ENCODE assay signal across 23 cellular contexts in genomic region chr16:46638947-46639925, GRCh38. TPM values are rescaled to one million over a fixed set of nuclear protein-coding genes. Genes with fewer than 3 reads are reported as not detected.
DNase-seq lines count a peak whose midpoint lies in the region; ATAC-seq and TF ChIP-seq lines count a peak whose summit lies in the region.
"Had no signal": no experiment of that assay in that cellular context is flagged by ENCODE, and none has a peak within 500 bp of the region (broad histone marks: within the 10 kb centered on the region; RNA-seq: fewer than 3 reads in every experiment).

No MANE protein-coding gene starts in this region.

- intact Hi-C loops in mammary epithelial cell (cut with micrococcal nuclease): no loop called here
- intact Hi-C loops in breast epithelium (cut with DNase I; ENCODE audit: low total_unique reads): no loop called here

- H2AFZ ChIP-seq in mammary epithelial cell (ENCODE audit: low read depth, low read length): peak overlapping the region; percentile 6

- H3K79me2 ChIP-seq in mammary epithelial cell (ENCODE audit: insufficient read depth, low read length): no peaks in the 10 kb centered on the region

- ATAC-seq in SK-N-SH treated with all-trans-retinoic acid at 6 μM for 48 hours (peak; percentile 65), GM19324 (IDR thresholded peaks at IDR 0.05; ENCODE audit: low FRiP score, unreplicated experiment) (no peak), left lobe of liver (no peak), HG02759 (IDR thresholded peaks at IDR 0.05; ENCODE audit: unreplicated experiment) (no peak)
- ATAC-seq: effector memory CD8-positive, alpha-beta T cell; gastroesophageal sphincter; lower lobe of right lung had no signal

- H3K36me3 ChIP-seq in mammary epithelial cell (ENCODE audit: insufficient read depth, low read length) (no peaks in the 10 kb centered on the region), breast epithelium (no peaks in the 10 kb centered on the region)
- H3K36me3 ChIP-seq: gastroesophageal sphincter, HAP-1, lower lobe of right lung, prostate gland, upper lobe of left lung had no signal

- H3K27ac ChIP-seq in mammary epithelial cell (ENCODE audit: insufficient read depth, low read depth, low read length) (no peak overlapping the region), breast epithelium (no peak overlapping the region)
- H3K27ac ChIP-seq: 22Rv1, gastroesophageal sphincter, lower lobe of right lung, prostate gland, upper lobe of left lung had no signal

- H4K20me1 ChIP-seq in mammary epithelial cell (ENCODE audit: insufficient read depth, low read length): no peaks in the 10 kb centered on the region

- in situ Hi-C loops in mammary epithelial cell (cut with MboI; ENCODE audit: low sequenced_read_pairs in 2 of 2): no loop called here

- dilution Hi-C loops in mammary epithelial cell (cut with HindIII; ENCODE audit: low sequenced_read_pairs): no loop called here

- 6% methylated on average over 7 of the region's 9 CpGs for WGBS in mammary epithelial cell (ENCODE audit: low coverage, missing lambda C conversion rate)

- no TSS peak for BruUV-seq in mammary epithelial cell (replicated peaks; lab: Mats Ljungman, UMichigan)

- H3K4me2 ChIP-seq in mammary epithelial cell (ENCODE audit: insufficient read depth, low read depth, low read length): no peak overlapping the region

- H3K4me1 ChIP-seq in mammary epithelial cell (ENCODE audit: insufficient read depth, low read length): no peaks in the 10 kb centered on the region
- no peaks in the 10 kb centered on the region for H3K4me1 ChIP-seq in breast epithelium
- H3K4me1 ChIP-seq: gastroesophageal sphincter, HAP-1, lower lobe of right lung, prostate gland, upper lobe of left lung had no signal

- no peak for TF ChIP-seq POLR2A in breast epithelium (IDR thresholded peaks at IDR 0.05)

- DNase-seq in mammary epithelial cell: peak; percentile 55
- DNase-seq in breast epithelium (ENCODE audit: low spot score in 2 of 2): no peak
- peak; percentile 67 for DNase-seq in fibroblast of mammary gland (ENCODE audit: low read depth)
- peak; percentile 18 for DNase-seq in skeletal muscle cell (ENCODE audit: low read depth)
- DNase-seq in left lobe of liver (ENCODE audit: low spot score): no peak
- DNase-seq: activated naive CD8-positive, alpha-beta T cell treated with anti-CD3 and anti-CD28 coated beads for 36 hours; C1 segment of cervical spinal cord; central memory CD4-positive, alpha-beta T cell; DMS 273 treated with DMSO at 0.1 percent for 48 hours; effector memory CD8-positive, alpha-beta T cell; lower lobe of right lung; NCI-H1694; NCI-H446; SHP77; stimulated activated naive CD4-positive, alpha-beta T cell; upper lobe of left lung had no signal

- H3K27me3 ChIP-seq in mammary epithelial cell (ENCODE audit: insufficient read depth, low read length) (no peaks in the 10 kb centered on the region), breast epithelium (no peaks in the 10 kb centered on the region)
- H3K27me3 ChIP-seq: gastroesophageal sphincter, upper lobe of left lung had no signal

- H3K4me3 ChIP-seq in mammary epithelial cell (replicated peaks in 1 of 3; ENCODE audit: insufficient read depth in 1 of 3, low read depth in 2 of 3, low read length in 3 of 3) (no peak overlapping the region), breast epithelium (no peak overlapping the region), fibroblast of mammary gland (ENCODE audit: control insufficient read depth, low read depth, low read length) (no peak overlapping the region), skeletal muscle cell (ENCODE audit: low read depth, low read length) (no peak overlapping the region)
- H3K4me3 ChIP-seq: gastroesophageal sphincter, HAP-1, lower lobe of right lung, prostate gland, upper lobe of left lung had no signal

- H3K9me3 ChIP-seq in mammary epithelial cell (replicated peaks; ENCODE audit: insufficient read depth, low read length) (no peaks in the 10 kb centered on the region), breast epithelium (no peaks in the 10 kb centered on the region)
- H3K9me3 ChIP-seq: gastroesophageal sphincter, HAP-1, lower lobe of right lung, prostate gland, upper lobe of left lung had no signal

- H3K9ac ChIP-seq in mammary epithelial cell (ENCODE audit: insufficient read depth, low read length): no peak overlapping the region

- TF ChIP-seq CTCF in mammary epithelial cell (conservative IDR thresholded peaks at IDR 0.05 in 1 of 2, IDR thresholded peaks at IDR 0.05 in 1 of 2; ENCODE audit: extremely low read depth in 1 of 2, insufficient read depth in 1 of 2, low read depth in 1 of 2, low read length in 2 of 2): no peak
- TF ChIP-seq CTCF in breast epithelium (IDR thresholded peaks at IDR 0.05): no peak
- TF ChIP-seq CTCF in fibroblast of mammary gland (conservative IDR thresholded peaks at IDR 0.05; ENCODE audit: control insufficient read depth, insufficient read depth, low read depth, low read length): no peak

- CTCF ChIA-PET in mammary epithelial cell (lab: Charles Lee; ENCODE audit: low non-redundant PET): no interaction called here

TF ChIP-seq in SK-N-SH treated with all-trans-retinoic acid at 6 μM for 48 hours, 23 proteins besides CTCF, POLR2A, EP300 and RAD21:
- no peak for TF ChIP-seq ESRRG (CRISPR knock-in tag; IDR thresholded peaks at IDR 0.05)
- no peak for TF ChIP-seq TCF4 (CRISPR knock-in tag; IDR thresholded peaks at IDR 0.05; ENCODE audit: borderline replicate concordance)
- no peak for TF ChIP-seq ZFP3 (CRISPR knock-in tag; IDR thresholded peaks at IDR 0.05)
- TF ChIP-seq ISL1 (CRISPR knock-in tag; IDR thresholded peaks at IDR 0.05): no peak

RNA-seq across cellular contexts. Expression of gene SHCBP1, which starts 18.1 kb away (rescaled TPM):
- total RNA-seq in mammary epithelial cell: 10 to 100 TPM in 1 of 2 donors, 1 to 10 TPM in 1; 2.3 to 21.8 TPM
- 19.6 TPM for polyA plus RNA-seq in mammary epithelial cell
- 53.2 TPM for polyA minus RNA-seq in mammary epithelial cell
- under 1 TPM; 0.33 to 0.96 (median 0.44) TPM for total RNA-seq in breast epithelium
- total RNA-seq in left lobe of liver: not detected

RNA-seq across cellular contexts. Expression of gene VPS35, which starts 49.7 kb away (rescaled TPM):
- total RNA-seq in mammary epithelial cell (100 to 1,000 TPM; 126 to 179 TPM), breast epithelium (100 to 1,000 TPM in 1 of 3 donors, 10 to 100 TPM in 2; 56.0 to 117 (median 66.9) TPM), left lobe of liver (25.4 TPM)
- 44.4 TPM for polyA plus RNA-seq in mammary epithelial cell
- polyA minus RNA-seq in mammary epithelial cell: 40.2 TPM

RNA-seq across cellular contexts. Expression of gene ORC6, which starts 50.2 kb away (rescaled TPM):
- total RNA-seq in mammary epithelial cell (10 to 100 TPM in 1 of 2 donors, 1 to 10 TPM in 1; 2.8 to 28.2 TPM), breast epithelium (1 to 10 TPM in 1 of 3 donors, under 1 TPM in 2; 0.66 to 1.3 (median 0.80) TPM), left lobe of liver (0.65 TPM)
- 31.3 TPM for polyA plus RNA-seq in mammary epithelial cell
- polyA minus RNA-seq in mammary epithelial cell: 11.7 TPM

Comparison
In these comparisons a context has a peak if more than half of its experiments do, and no peak if none do; other contexts are left out.
1. DNase-seq: peak in mammary epithelial cell (single experiment), fibroblast of mammary gland (single experiment) and skeletal muscle cell (single experiment); none in breast epithelium (0 of 2) and left lobe of liver (single experiment).